Comparison of ENCODE assay signal across 1 cellular context in genomic region chrX:103254921-103255455, GRCh38.
TF ChIP-seq lines count a peak whose summit lies in the region.

TCEAL8 (minus strand) TSS chrX:103255155; CDS start chrX:103253979, 1,176 bp downstream.

TF ChIP-seq in H1, 55 proteins besides CTCF, POLR2A, EP300 and RAD21 (continued from another document):
- TF ChIP-seq CHD7 (IDR thresholded peaks at IDR 0.05; ENCODE audit: insufficient replicate concordance, low read length) (no peak), RBBP5 (IDR thresholded peaks at IDR 0.05; ENCODE audit: borderline replicate concordance, low read depth, low read length) (no peak), PHF8 (conservative IDR thresholded peaks at IDR 0.05; ENCODE audit: low read depth, low read length) (peak; percentile 64), SRF (IDR thresholded peaks at IDR 0.05; ENCODE audit: low read depth, low read length) (no peak), SAP30 (IDR thresholded peaks at IDR 0.05; ENCODE audit: insufficient read depth, insufficient replicate concordance, low read length) (no peak), KDM4A (IDR thresholded peaks at IDR 0.05; ENCODE audit: low read depth, low read length, severe bottlenecking) (peak; percentile 30), USF2 (IDR thresholded peaks at IDR 0.05; ENCODE audit: low read length) (peak; percentile 76), RNF2 (IDR thresholded peaks at IDR 0.05; ENCODE audit: borderline replicate concordance, low read depth, low read length, missing control alignments, poor library complexity, severe bottlenecking) (no peak), ATF3 (IDR thresholded peaks at IDR 0.05; ENCODE audit: insufficient read depth, low read depth, low read length) (0 out of 2 replicates have a peak, but pooled peaks have one; percentile 16), SIRT6 (IDR thresholded peaks at IDR 0.05; ENCODE audit: low read length) (no peak), ZNF274 (IDR thresholded peaks at IDR 0.05; ENCODE audit: borderline replicate concordance, extremely low read depth, low read length) (no peak), BCL11A (IDR thresholded peaks at IDR 0.05; ENCODE audit: low read depth in 2 of 2, low read length in 2 of 2) (no peak), ASH2L (IDR thresholded peaks at IDR 0.05; ENCODE audit: low read length) (peak; percentile 47), JUN (IDR thresholded peaks at IDR 0.05; ENCODE audit: low read depth, low read length) (no peak), SP2 (IDR thresholded peaks at IDR 0.05; ENCODE audit: low read length) (no peak), SP1 (IDR thresholded peaks at IDR 0.05; ENCODE audit: low read depth, low read length) (no peak), POU5F1 (IDR thresholded peaks at IDR 0.05; ENCODE audit: low read depth, low read length) (no peak), ATF2 (IDR thresholded peaks at IDR 0.05; ENCODE audit: low read length) (no peak), NRF1 (IDR thresholded peaks at IDR 0.05; ENCODE audit: low read depth, low read length) (no peak), POLR2AphosphoS5 (IDR thresholded peaks at IDR 0.05; ENCODE audit: low read depth, low read length) (peak; percentile 78), KDM1A (IDR thresholded peaks at IDR 0.05; ENCODE audit: borderline replicate concordance, low read length) (no peak), E2F6 (IDR thresholded peaks at IDR 0.05) (no peak), SUZ12 (IDR thresholded peaks at IDR 0.05; ENCODE audit: low read length) (no peak), MAX (IDR thresholded peaks at IDR 0.05) (no peak), SIX5 (IDR thresholded peaks at IDR 0.05; ENCODE audit: low read depth, low read length) (no peak), YY1 (IDR thresholded peaks at IDR 0.05; ENCODE audit: low read depth, low read length) (no peak), SIN3A (conservative IDR thresholded peaks at IDR 0.05 in 1 of 2, IDR thresholded peaks at IDR 0.05 in 1 of 2; ENCODE audit: low read depth in 1 of 2, low read length in 2 of 2) (no peak), CTBP2 (IDR thresholded peaks at IDR 0.05; ENCODE audit: borderline replicate concordance, insufficient read depth, insufficient read length, low read length) (no peak), CBX5 (IDR thresholded peaks at IDR 0.05; ENCODE audit: low read depth, low read length) (no peak), KDM5A (IDR thresholded peaks at IDR 0.05; ENCODE audit: low read length) (no peak), CEBPB (IDR thresholded peaks at IDR 0.05; ENCODE audit: low read depth, low read length) (no peak), EGR1 (IDR thresholded peaks at IDR 0.05; ENCODE audit: borderline replicate concordance, low read depth, low read length) (no peak), HDAC6 (IDR thresholded peaks at IDR 0.05; ENCODE audit: low read depth, low read length) (no peak), CBX8 (IDR thresholded peaks at IDR 0.05; ENCODE audit: borderline replicate concordance, low read depth, low read length) (no peak)
